In the genomic region with DNA sequence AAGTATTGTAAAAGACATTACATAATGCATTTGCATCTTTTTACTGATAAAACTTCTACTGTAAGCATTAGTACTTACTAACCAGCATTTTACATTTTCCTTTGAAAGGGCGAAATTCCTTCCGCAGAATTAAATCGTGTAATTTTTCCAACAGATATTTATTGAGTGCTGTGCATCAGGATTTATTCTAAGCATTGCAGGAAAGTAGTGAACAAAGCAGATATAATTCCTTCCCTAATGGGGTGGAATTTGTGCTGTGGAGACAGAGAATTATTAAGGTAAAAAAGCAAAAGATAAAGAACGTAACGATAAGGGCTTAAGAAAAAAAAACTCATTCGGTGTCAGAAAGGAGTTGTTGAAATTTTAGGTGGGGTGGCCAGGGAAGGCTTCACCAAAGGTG, we compare ENCODE assay signal across 17 cellular contexts. TPM values are rescaled to one million over a fixed set of nuclear protein-coding genes. Genes with fewer than 3 reads are reported as not detected.
A peak's percentile ranks its signal among the peaks of the same experiment; 100 is the strongest.
DNase-seq lines count a peak whose midpoint lies in the region; ATAC-seq, FAIRE-seq and TF ChIP-seq lines count a peak whose summit lies in the region.
"Had no signal": no experiment of that assay in that cellular context is flagged by ENCODE, and none has a peak within 500 bp of the region (broad histone marks: within the 10 kb centered on the region; RNA-seq: fewer than 3 reads in every experiment).

No MANE protein-coding gene starts in this region.

- intact Hi-C loops in lower leg skin (cut with DNase I; ENCODE audit: low total_unique reads), result no loop called here

- H3K27ac ChIP-seq in astrocyte (ENCODE audit: low read depth, low read length), result no peak overlapping the region
- H3K27ac ChIP-seq: body of pancreas, heart right ventricle, psoas muscle had no signal

- H3K79me2 ChIP-seq in astrocyte (ENCODE audit: insufficient read depth, low read length), result no peaks in the 10 kb centered on the region

- FAIRE-seq in astrocyte (lab: Jason Lieb, UNC), result no peak
- FAIRE-seq: G401.6 had no signal

- H3K9me3 ChIP-seq in astrocyte (ENCODE audit: insufficient read depth, low read depth, low read length), result no peaks in the 10 kb centered on the region
- H3K9me3 ChIP-seq: body of pancreas, heart right ventricle, psoas muscle had no signal

- H3K4me3 Mint-ChIP-seq in stimulated activated naive CD8-positive, alpha-beta T cell treated with anti-CD3 and anti-CD28 coated beads, Interleukin-15, amount 100 ng/mL, for 72 hours, result peak overlapping the region in 1 of 2 donors; percentile 36
- H3K4me3 Mint-ChIP-seq in astrocyte (ENCODE audit: unreplicated experiment) (no peak overlapping the region), mesothelial cell of epicardium (peak overlapping the region; percentile 0)
- H3K4me3 Mint-ChIP-seq: effector memory CD8-positive, alpha-beta T cell; naive B cell; stimulated activated naive CD8-positive, alpha-beta T cell treated with anti-CD3 and anti-CD28 coated beads, Interleukin-15, Interleukin-2, amounts not matched to agents 100 ng/mL and 50 ng/mL, for 24 hours had no signal

- no peak for TF ChIP-seq CTCF in astrocyte (IDR thresholded peaks at IDR 0.05; ENCODE audit: insufficient read depth, low read depth, low read length)
- TF ChIP-seq CTCF in mesothelial cell of epicardium (IDR thresholded peaks at IDR 0.05; ENCODE audit: unreplicated experiment), result no peak
- TF ChIP-seq CTCF in lower leg skin (IDR thresholded peaks at IDR 0.05), result no peak

- peaks cover 18% of the 10 kb centered on the region for H3K4me1 Mint-ChIP-seq in stimulated activated naive CD8-positive, alpha-beta T cell treated with anti-CD3 and anti-CD28 coated beads, Interleukin-15, amount 100 ng/mL, for 72 hours
- H3K4me1 Mint-ChIP-seq in astrocyte (ENCODE audit: low read depth, unreplicated experiment) (peaks cover 24% of the 10 kb centered on the region), mesothelial cell of epicardium (peaks cover 30% of the 10 kb centered on the region)

- no peak overlapping the region for H2AFZ ChIP-seq in astrocyte (ENCODE audit: low read depth, low read length)

- peak overlapping the region; percentile 54 for H3K4me2 ChIP-seq in astrocyte (ENCODE audit: low read length)

- no peaks in the 10 kb centered on the region for H3K36me3 Mint-ChIP-seq in astrocyte (ENCODE audit: low read depth, unreplicated experiment)
- H3K36me3 Mint-ChIP-seq in mesothelial cell of epicardium, result no peaks in the 10 kb centered on the region
- H3K36me3 Mint-ChIP-seq: naive B cell had no signal

- peaks cover 19% of the 10 kb centered on the region for H3K4me1 ChIP-seq in astrocyte (ENCODE audit: insufficient read depth, low read length)
- H3K4me1 ChIP-seq: heart right ventricle, psoas muscle had no signal

- no peaks in the 10 kb centered on the region for H3K27me3 ChIP-seq in astrocyte (ENCODE audit: insufficient read depth, low read length)
- H3K27me3 ChIP-seq: body of pancreas, heart right ventricle had no signal

- no peaks in the 10 kb centered on the region for H3K9me3 Mint-ChIP-seq in stimulated activated naive CD8-positive, alpha-beta T cell treated with anti-CD3 and anti-CD28 coated beads, Interleukin-15, amount 100 ng/mL, for 72 hours
- H3K9me3 Mint-ChIP-seq in astrocyte (ENCODE audit: unreplicated experiment) (peaks cover 7% of the 10 kb centered on the region), mesothelial cell of epicardium (no peaks in the 10 kb centered on the region)
- H3K9me3 Mint-ChIP-seq: effector memory CD8-positive, alpha-beta T cell; naive B cell; stimulated activated naive CD8-positive, alpha-beta T cell treated with anti-CD3 and anti-CD28 coated beads, Interleukin-15, Interleukin-2, amounts not matched to agents 100 ng/mL and 50 ng/mL, for 24 hours had no signal

- ATAC-seq in stimulated activated naive CD8-positive, alpha-beta T cell treated with anti-CD3 and anti-CD28 coated beads, Interleukin-15, amount 100 ng/mL, for 72 hours, result no peak
- no peak for ATAC-seq in stimulated activated naive CD8-positive, alpha-beta T cell treated with anti-CD3 and anti-CD28 coated beads, Interleukin-15, Interleukin-2, amounts not matched to agents 100 U/mL and 50 U/mL, for 24 hours
- ATAC-seq: body of pancreas; effector memory CD8-positive, alpha-beta T cell had no signal

- DNase-seq in stimulated activated naive CD8-positive, alpha-beta T cell treated with anti-CD3 and anti-CD28 coated beads, Interleukin-15, amount 100 ng/mL, for 72 hours, result no peak
- no peak for DNase-seq in stimulated activated naive CD8-positive, alpha-beta T cell treated with anti-CD3 and anti-CD28 coated beads, Interleukin-15, Interleukin-2, amounts not matched to agents 100 U/mL and 50 U/mL, for 24 hours
- DNase-seq in astrocyte (ENCODE audit: low read depth) (no peak), mesothelial cell of epicardium (ENCODE audit: low spot score in 2 of 2, unreplicated experiment in 2 of 2) (no peak), lower leg skin (ENCODE audit: low spot score in 2 of 2) (no peak), COLO829 (ENCODE audit: low spot score) (no peak), GM03348 (ENCODE audit: low spot score) (no peak)
- DNase-seq: activated naive CD4-positive, alpha-beta T cell treated with Interleukin-2 at 50 U/mL for 16 hours; effector memory CD8-positive, alpha-beta T cell; heart right ventricle; naive B cell; NCI-H2227 treated with DMSO at 0.1 percent for 48 hours; nucleus accumbens; psoas muscle had no signal

- no peak for TF ChIP-seq POLR2A in lower leg skin (IDR thresholded peaks at IDR 0.05)

- peaks cover 16% of the 10 kb centered on the region for H3K27me3 Mint-ChIP-seq in stimulated activated naive CD8-positive, alpha-beta T cell treated with anti-CD3 and anti-CD28 coated beads, Interleukin-15, amount 100 ng/mL, for 72 hours
- H3K27me3 Mint-ChIP-seq in astrocyte (ENCODE audit: low read depth, unreplicated experiment), result no peaks in the 10 kb centered on the region
- peaks cover 1% of the 10 kb centered on the region for H3K27me3 Mint-ChIP-seq in mesothelial cell of epicardium (ENCODE audit: low read depth)
- H3K27me3 Mint-ChIP-seq: stimulated activated naive CD8-positive, alpha-beta T cell treated with anti-CD3 and anti-CD28 coated beads, Interleukin-15, Interleukin-2, amounts not matched to agents 100 ng/mL and 50 ng/mL, for 24 hours had no signal

- no peaks in the 10 kb centered on the region for H3K36me3 ChIP-seq in astrocyte (ENCODE audit: insufficient read depth, low read length)
- H3K36me3 ChIP-seq: heart right ventricle had no signal

- 85 to 88% methylated on average over 6 of the region's 6 CpGs for WGBS in lower leg skin, 2 donors

- no peaks in the 10 kb centered on the region for H4K20me1 ChIP-seq in astrocyte (ENCODE audit: insufficient read depth, low read length)

- H3K4me3 ChIP-seq in astrocyte (ENCODE audit: insufficient read depth, low read depth, low read length), result no peak overlapping the region
- H3K4me3 ChIP-seq in lower leg skin (ENCODE audit: low read depth, poor library complexity, severe bottlenecking), result no peak overlapping the region
- H3K4me3 ChIP-seq: body of pancreas, heart right ventricle, psoas muscle had no signal

- peak overlapping the region; percentile 28 to 38 for H3K27ac Mint-ChIP-seq in stimulated activated naive CD8-positive, alpha-beta T cell treated with anti-CD3 and anti-CD28 coated beads, Interleukin-15, amount 100 ng/mL, for 72 hours
- H3K27ac Mint-ChIP-seq in astrocyte (ENCODE audit: unreplicated experiment) (peak overlapping the region; percentile 70), mesothelial cell of epicardium (peak overlapping the region; percentile 74)
- H3K27ac Mint-ChIP-seq: effector memory CD8-positive, alpha-beta T cell; naive B cell; stimulated activated naive CD8-positive, alpha-beta T cell treated with anti-CD3 and anti-CD28 coated beads, Interleukin-15, Interleukin-2, amounts not matched to agents 100 ng/mL and 50 ng/mL, for 24 hours had no signal

- H3K9ac ChIP-seq in astrocyte (ENCODE audit: low read length), result peak overlapping the region; percentile 9

RNA-seq across cellular contexts. Expression of gene ETS2, which starts 7.6 kb away (rescaled TPM):
- total RNA-seq in astrocyte (37.0 and 40.3 TPM in 2 replicates), mesothelial cell of epicardium (29.6 to 32.5 TPM (median 30.5 TPM) in 3 replicates), lower leg skin (100 to 1,000 TPM; 154 to 644 (median 289) TPM)
